In the genomic region with DNA sequence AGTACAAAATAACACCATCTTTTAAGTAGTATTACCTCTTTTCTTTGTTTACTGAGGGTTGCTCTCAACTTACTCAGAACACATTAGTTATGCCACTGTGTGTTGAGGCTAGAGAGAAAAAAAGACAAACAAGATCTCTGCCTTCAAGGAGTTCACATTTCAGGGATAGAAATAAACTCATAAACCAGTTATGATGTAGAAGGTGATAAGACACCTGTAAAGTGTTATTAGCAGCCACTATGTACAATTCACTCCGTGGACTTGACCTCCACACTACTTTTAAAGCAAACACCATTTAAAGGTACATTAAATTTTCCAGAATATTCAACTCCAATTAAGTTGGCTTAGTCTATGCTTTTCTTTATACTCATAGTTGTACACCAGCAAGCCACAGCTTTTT, we compare ENCODE assay signal across 29 cellular contexts.
"Had no signal": no experiment of that assay in that cellular context is flagged by ENCODE, and none has a peak within 500 bp of the region (broad histone marks: within the 10 kb centered on the region; RNA-seq: fewer than 3 reads in every experiment).

No MANE protein-coding gene starts in this region.

- H3K4me3 ChIP-seq: coronary artery, esophagus muscularis mucosa, heart right ventricle, lower lobe of right lung, pancreas, right atrium auricular region, smooth muscle cell, suprapubic skin, transverse colon, upper lobe of right lung, uterus had no signal

- H3K36me3 ChIP-seq: esophagus muscularis mucosa, heart right ventricle, lower lobe of right lung, neutrophil, pancreas, right atrium auricular region, suprapubic skin, transverse colon, upper lobe of right lung, uterus had no signal

- ATAC-seq: heart right ventricle; left ventricle myocardium superior; lower lobe of right lung; natural killer cell; pancreas; sciatic nerve; stimulated activated naive CD8-positive, alpha-beta T cell treated with anti-CD3 and anti-CD28 coated beads, Interleukin-15, amount 100 ng/mL, for 72 hours; upper lobe of right lung had no signal

- FAIRE-seq: endothelial cell of umbilical vein, islet of Langerhans, pancreas had no signal

- DNase-seq: dermis blood vessel endothelial cell; effector memory CD4-positive, alpha-beta T cell; foreskin melanocyte; glutamatergic neuron; heart right ventricle; hippocampal formation; kidney glomerular epithelial cell; left ventricle myocardium superior; lower lobe of right lung; natural killer cell; pancreas; stimulated activated CD4-positive, alpha-beta T cell treated with anti-CD3 and anti-CD28 coated beads, Interleukin-12 subunit alpha, Interleukin-12 subunit beta, amount 100 ng/mL, for 4 hours; stimulated activated CD4-positive, alpha-beta T cell treated with anti-CD3 and anti-CD28 coated beads, Interleukin-1b, Interleukin-23, amount 100 ng/mL, for 48 hours; stimulated activated CD4-positive, alpha-beta T cell treated with anti-CD3 and anti-CD28 coated beads, Interleukin-4, amount 100 ng/mL, for 1 hour; stimulated activated CD8-positive, alpha-beta memory T cell treated with anti-CD3 and anti-CD28 coated beads, Interleukin-4, amount 100 ng/mL, for 48 hours; stimulated activated naive CD4-positive, alpha-beta T cell; stimulated activated naive CD8-positive, alpha-beta T cell treated with anti-CD3 and anti-CD28 coated beads, Interleukin-15, amount 100 ng/mL, for 72 hours; transverse colon; upper lobe of right lung; uterus had no signal

- H3K27ac ChIP-seq: coronary artery, esophagus muscularis mucosa, heart right ventricle, lower lobe of right lung, neutrophil, pancreas, right atrium auricular region, suprapubic skin, upper lobe of right lung, uterus had no signal

- H3K4me1 ChIP-seq: esophagus muscularis mucosa, heart right ventricle, lower lobe of right lung, pancreas, right atrium auricular region, suprapubic skin, upper lobe of right lung, uterus had no signal

- H3K27me3 ChIP-seq: esophagus muscularis mucosa, heart right ventricle, neutrophil, pancreas, right atrium auricular region, suprapubic skin, transverse colon, upper lobe of right lung, uterus had no signal

- H3K9me3 ChIP-seq: esophagus muscularis mucosa, heart right ventricle, lower lobe of right lung, neutrophil, pancreas, right atrium auricular region, suprapubic skin, transverse colon, upper lobe of right lung, uterus had no signal

- H3K4me2 ChIP-seq: smooth muscle cell had no signal
